In genomic region chr2:189232759-189233406, GRCh38 we compare ENCODE assay signal across 11 cellular contexts.
A peak's percentile ranks its signal among the peaks of the same experiment; 100 is the strongest.
DNase-seq lines count a peak whose midpoint lies in the region; ATAC-seq and TF ChIP-seq lines count a peak whose summit lies in the region.
"Had no signal": no experiment of that assay in that cellular context is flagged by ENCODE, and none has a peak within 500 bp of the region (broad histone marks: within the 10 kb centered on the region; RNA-seq: fewer than 3 reads in every experiment).

No MANE protein-coding gene starts in this region.

- CTCF ChIA-PET in HEK293T (lab: Yijun Ruan, JAX), result interaction anchor here (0.6 kb wide), 1 partner anchor 12 kb away, joined by 3 read pairs; no protein-coding TSS in a partner anchor

- no peaks in the 10 kb centered on the region for H3K27me3 ChIP-seq in OCI-LY3 (ENCODE audit: low read depth, low read length)

- H3K4me2 ChIP-seq in OCI-LY3 (ENCODE audit: low read length), result no peak overlapping the region

- POLR2A ChIA-PET in HEK293T (lab: Yijun Ruan, JAX), result no interaction called here

- H3K27ac ChIP-seq in OCI-LY3 (ENCODE audit: low read length), result no peak overlapping the region
- H3K27ac ChIP-seq: lower lobe of right lung had no signal

- in situ Hi-C loops in GM13976 (cut with MboI; ENCODE audit: low sequenced_read_pairs, unreplicated experiment), result no loop called here

- H3K4me3 ChIP-seq in OCI-LY3 (ENCODE audit: low read length), result no peak overlapping the region
- H3K4me3 ChIP-seq: lower lobe of right lung had no signal

- peak overlapping the region; percentile 33; the same call in 1 of the 2 replicates for H2AFZ ChIP-seq in OCI-LY3 (ENCODE audit: low read depth, low read length)

- TF ChIP-seq CTCF in GM13976 (IDR thresholded peaks at IDR 0.05; ENCODE audit: borderline replicate concordance, control extremely low read depth, extremely low read depth, insufficient read depth, missing control alignments) (no peak), OCI-LY3 (IDR thresholded peaks at IDR 0.05; ENCODE audit: low read depth, low read length) (no peak)

- DNase-seq in GM13976 (ENCODE audit: low spot score) (peak; percentile 12), HEK293T (ENCODE audit: extremely low spot score) (no peak), NCI-H2171 treated with DMSO at 0.1 percent for 48 hours (lab: John Stamatoyannopoulos, UW) (no peak)
- no peak for DNase-seq in activated effector memory CD4-positive, alpha-beta T cell treated with anti-CD3 and anti-CD28 coated beads, Interleukin-2, amount 50 U/mL, for 16 hours
- DNase-seq in stimulated activated CD4-positive, alpha-beta T cell treated with anti-CD3 and anti-CD28 coated beads, Interleukin-4, amount 100 ng/mL, for 4 hours, result no peak
- DNase-seq: activated CD4-positive, alpha-beta T cell treated with anti-CD3 and anti-CD28 coated beads for 1 hour; CD8-positive, alpha-beta memory T cell; lower lobe of right lung had no signal

- H3K4me1 ChIP-seq in OCI-LY3 (ENCODE audit: low read length), result peaks cover 10% of the 10 kb centered on the region

- H3K79me2 ChIP-seq in OCI-LY3 (ENCODE audit: low read length), result no peaks in the 10 kb centered on the region

- H4K20me1 ChIP-seq in OCI-LY3 (ENCODE audit: insufficient read depth, low read length), result no peaks in the 10 kb centered on the region

- no peak overlapping the region for H3K9ac ChIP-seq in OCI-LY3 (ENCODE audit: low read length)

- no peaks in the 10 kb centered on the region for H3K36me3 ChIP-seq in OCI-LY3 (replicated peaks; ENCODE audit: low read depth, low read length)
- H3K36me3 ChIP-seq: lower lobe of right lung had no signal

- ATAC-seq in GM19463 (IDR thresholded peaks at IDR 0.05; ENCODE audit: unreplicated experiment) (peak; percentile 86), HG02884 (IDR thresholded peaks at IDR 0.05; ENCODE audit: unreplicated experiment) (peak; percentile 93)

- H3K9me3 ChIP-seq in OCI-LY3 (ENCODE audit: insufficient read depth, low read length), result no peaks in the 10 kb centered on the region
- H3K9me3 ChIP-seq: lower lobe of right lung had no signal

TF ChIP-seq in HEK293T, 16 proteins besides CTCF, POLR2A, EP300 and RAD21:
- TF ChIP-seq SUZ12 (IDR thresholded peaks at IDR 0.05) (no peak), NFRKB (IDR thresholded peaks at IDR 0.05) (no peak), SP1 (IDR thresholded peaks at IDR 0.05) (no peak), ZNF384 (IDR thresholded peaks at IDR 0.05) (no peak), LEF1 (IDR thresholded peaks at IDR 0.05; ENCODE audit: borderline replicate concordance) (no peak), HDGF (IDR thresholded peaks at IDR 0.05; ENCODE audit: borderline replicate concordance) (no peak), ELF4 (IDR thresholded peaks at IDR 0.05) (no peak), ARNT (IDR thresholded peaks at IDR 0.05) (no peak), FOXA1 (IDR thresholded peaks at IDR 0.05) (no peak), TARDBP (IDR thresholded peaks at IDR 0.05) (no peak), FOXK2 (IDR thresholded peaks at IDR 0.05) (no peak), BHLHE40 (IDR thresholded peaks at IDR 0.05; ENCODE audit: borderline replicate concordance) (no peak), L3MBTL2 (conservative IDR thresholded peaks at IDR 0.05) (no peak), CTBP1 (IDR thresholded peaks at IDR 0.05; ENCODE audit: borderline replicate concordance) (no peak), FOXM1 (IDR thresholded peaks at IDR 0.05; ENCODE audit: borderline replicate concordance) (no peak)
- TF ChIP-seq, protein P1, sequence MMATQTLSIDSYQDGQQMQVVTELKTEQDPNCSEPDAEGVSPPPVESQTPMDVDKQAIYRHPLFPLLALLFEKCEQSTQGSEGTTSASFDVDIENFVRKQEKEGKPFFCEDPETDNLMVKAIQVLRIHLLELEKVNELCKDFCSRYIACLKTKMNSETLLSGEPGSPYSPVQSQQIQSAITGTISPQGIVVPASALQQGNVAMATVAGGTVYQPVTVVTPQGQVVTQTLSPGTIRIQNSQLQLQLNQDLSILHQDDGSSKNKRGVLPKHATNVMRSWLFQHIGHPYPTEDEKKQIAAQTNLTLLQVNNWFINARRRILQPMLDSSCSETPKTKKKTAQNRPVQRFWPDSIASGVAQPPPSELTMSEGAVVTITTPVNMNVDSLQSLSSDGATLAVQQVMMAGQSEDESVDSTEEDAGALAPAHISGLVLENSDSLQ (IDR thresholded peaks at IDR 0.05), result no peak
